23 cellular contexts compared by ENCODE assay signal in genomic region chr4:18234108-18234507, GRCh38.
"Had no signal": no experiment of that assay in that cellular context is flagged by ENCODE, and none has a peak within 500 bp of the region (broad histone marks: within the 10 kb centered on the region; RNA-seq: fewer than 3 reads in every experiment).

No MANE protein-coding gene starts in this region.

- H3K27ac ChIP-seq: left lung, lower lobe of right lung, neural progenitor cell, ovary, right atrium auricular region, right lobe of liver, tibial nerve, uterus had no signal

- H3K27me3 ChIP-seq: left lung, neural progenitor cell, ovary, right atrium auricular region, right lobe of liver, tibial nerve, uterus had no signal

- DNase-seq: kidney; left colon; left lung; lower lobe of right lung; mammary epithelial cell; mesenchymal stem cell; natural killer cell; nephron progenitor cell; ovary; right lobe of liver; stimulated activated CD4-positive, alpha-beta T cell treated with anti-CD3 and anti-CD28 coated beads, Interleukin-1b, Interleukin-23, amount 100 ng/mL, for 48 hours; stimulated activated CD4-positive, alpha-beta T cell treated with anti-CD3 and anti-CD28 coated beads, Interleukin-2, amount 100 ng/mL, for 48 hours; stimulated activated CD4-positive, alpha-beta T cell treated with anti-CD3 and anti-CD28 coated beads, Interleukin-4, amount 100 ng/mL, for 4 hours; stimulated activated CD8-positive, alpha-beta memory T cell treated with anti-CD3 and anti-CD28 coated beads, Interleukin-4, amount 100 ng/mL, for 48 hours; stimulated activated naive CD4-positive, alpha-beta T cell treated with Interleukin-2 at 50 U/mL for 16 hours; stimulated activated naive CD8-positive, alpha-beta T cell treated with anti-CD3 and anti-CD28 coated beads, Interleukin-15, amount 100 ng/mL, for 72 hours; substantia nigra; uterus had no signal

- H3K36me3 ChIP-seq: left lung, lower lobe of right lung, neural progenitor cell, ovary, right atrium auricular region, right lobe of liver, tibial nerve, uterus had no signal

- H3K4me2 ChIP-seq: neural progenitor cell, smooth muscle cell had no signal

- H3K4me3 ChIP-seq: left lung, lower lobe of right lung, neural progenitor cell, ovary, right atrium auricular region, right lobe of liver, smooth muscle cell, tibial nerve, uterus had no signal

- H3K9me3 ChIP-seq: ovary, right atrium auricular region, right lobe of liver, uterus had no signal

- H2AFZ ChIP-seq: neural progenitor cell had no signal

- H3K4me1 ChIP-seq: left lung, lower lobe of right lung, neural progenitor cell, right atrium auricular region, right lobe of liver, tibial nerve, uterus had no signal

- H3K9ac ChIP-seq: neural progenitor cell had no signal

- ATAC-seq: left colon; left lung; lower lobe of right lung; natural killer cell; right lobe of liver; stimulated activated memory B cell treated with anti-CD40 and anti-IgM and Interleukin-4, amounts not matched to agents 10 μg/mL and 1 μg/mL and 100 μg/mL, for 72 hours; stimulated activated naive CD8-positive, alpha-beta T cell treated with anti-CD3 and anti-CD28 coated beads, Interleukin-15, amount 100 ng/mL, for 72 hours had no signal
